Comparison of ENCODE assay signal across 15 cellular contexts in genomic region chr12:116381240-116381743, GRCh38.
DNase-seq lines count a peak whose midpoint lies in the region; ATAC-seq, FAIRE-seq and TF ChIP-seq lines count a peak whose summit lies in the region.
"Had no signal": no experiment of that assay in that cellular context is flagged by ENCODE, and none has a peak within 500 bp of the region (broad histone marks: within the 10 kb centered on the region; RNA-seq: fewer than 3 reads in every experiment).

No MANE protein-coding gene starts in this region.

- H3K27me3 ChIP-seq in H9 (ENCODE audit: insufficient read depth, low read length) (no peaks in the 10 kb centered on the region), adipocyte (replicated peaks; ENCODE audit: control insufficient read depth, insufficient read depth, low read length) (no peaks in the 10 kb centered on the region), skeletal muscle satellite cell (ENCODE audit: control insufficient read depth, insufficient read depth, low read length) (no peaks in the 10 kb centered on the region), body of pancreas (no peaks in the 10 kb centered on the region)
- H3K27me3 ChIP-seq: MG63 had no signal

- peak overlapping the region; percentile 18 for H2AFZ ChIP-seq in H9 (ENCODE audit: low read length)

- no peaks in the 10 kb centered on the region for H3K36me3 ChIP-seq in adipocyte (ENCODE audit: control insufficient read depth, insufficient read depth, low read length, severe bottlenecking)
- no peaks in the 10 kb centered on the region for H3K36me3 ChIP-seq in skeletal muscle satellite cell (ENCODE audit: insufficient read depth, low read length)
- H3K36me3 ChIP-seq in body of pancreas (replicated peaks in 1 of 2; ENCODE audit: insufficient read depth in 1 of 2, low read depth in 2 of 2), result no peaks in the 10 kb centered on the region
- H3K36me3 ChIP-seq: MG63 had no signal

- H3K18ac ChIP-seq in H9 (ENCODE audit: insufficient read length, low read depth, low read length), result no peak overlapping the region

- peaks cover 41 to 50% of the 10 kb centered on the region in 2 experiments for H3K4me1 Mint-ChIP-seq in H9

- H3K23ac ChIP-seq in H9 (ENCODE audit: insufficient read length, low read depth, low read length), result no peak overlapping the region

- H3K9me3 ChIP-seq in H9 (ENCODE audit: control insufficient read depth, low read depth, low read length) (no peaks in the 10 kb centered on the region), adipocyte (ENCODE audit: control insufficient read depth, low read length) (no peaks in the 10 kb centered on the region), skeletal muscle satellite cell (replicated peaks; ENCODE audit: low read length) (no peaks in the 10 kb centered on the region), body of pancreas (no peaks in the 10 kb centered on the region)
- H3K9me3 ChIP-seq: MG63 had no signal

- no peak overlapping the region for H4K8ac ChIP-seq in H9 (replicated peaks; ENCODE audit: insufficient read length, low read depth, low read length)

- peaks cover 8% of the 10 kb centered on the region; the same call in 1 of the 2 replicates for H3K4me1 ChIP-seq in H9 (ENCODE audit: insufficient read depth, low read length)
- H3K4me1 ChIP-seq in adipocyte (ENCODE audit: control insufficient read depth, insufficient read depth, low read length), result peaks cover 43% of the 10 kb centered on the region
- H3K4me1 ChIP-seq in skeletal muscle satellite cell (ENCODE audit: control insufficient read depth, insufficient read depth, low read length), result peaks cover 54% of the 10 kb centered on the region
- H3K4me1 ChIP-seq in body of pancreas, result peaks cover 4% of the 10 kb centered on the region

- ATAC-seq in body of pancreas, result no peak
- ATAC-seq: stimulated activated naive CD8-positive, alpha-beta T cell treated with anti-CD3 and anti-CD28 coated beads, Interleukin-15, Interleukin-2, amounts not matched to agents 100 U/mL and 50 U/mL, for 24 hours had no signal

- no peak overlapping the region for H2BK12ac ChIP-seq in H9 (ENCODE audit: insufficient read length, low read depth, low read length)

- no peak overlapping the region for H4K91ac ChIP-seq in H9 (ENCODE audit: insufficient read length, low read depth, low read length)

- TF ChIP-seq CTCF in H9 (conservative IDR thresholded peaks at IDR 0.05), result no peak
- TF ChIP-seq CTCF in body of pancreas (IDR thresholded peaks at IDR 0.05), result no peak

- H3K4me3 ChIP-seq in adipocyte (ENCODE audit: low read length) (peak overlapping the region; percentile 45), skeletal muscle satellite cell (ENCODE audit: low read length) (peak overlapping the region; percentile 49), body of pancreas (no peak overlapping the region)
- H3K4me3 ChIP-seq: MG63 had no signal

- H2BK20ac ChIP-seq in H9 (ENCODE audit: low read depth, low read length, poor library complexity, severe bottlenecking), result no peak overlapping the region

- H3K4me2 ChIP-seq in H9 (ENCODE audit: insufficient read depth, insufficient read length, low read length), result peak overlapping the region; percentile 91
- H3K4me2 ChIP-seq in skeletal muscle satellite cell (ENCODE audit: low read length), result peak overlapping the region; percentile 76

- peaks cover 4% of the 10 kb centered on the region for H3K23me2 ChIP-seq in H9 (ENCODE audit: insufficient read length, low read depth, low read length, poor library complexity, severe bottlenecking)

- H2AK5ac ChIP-seq in H9 (ENCODE audit: insufficient read length, low read length), result no peak overlapping the region

- no peak for FAIRE-seq in GM19239 (lab: Jason Lieb, UNC)

- H4K5ac ChIP-seq in H9 (ENCODE audit: insufficient read length, low read depth, low read length), result no peak overlapping the region

- no peak for TF ChIP-seq POLR2A in body of pancreas (IDR thresholded peaks at IDR 0.05)

- H3K27ac Mint-ChIP-seq in H9, result peak overlapping the region; percentile 18 to 83 (median 41)
- H3K27ac Mint-ChIP-seq: activated naive CD8-positive, alpha-beta T cell; CD8-positive, alpha-beta memory T cell; immature natural killer cell had no signal

- H3K36me3 Mint-ChIP-seq in H9 (ENCODE audit: insufficient read depth in 1 of 3, low read depth in 3 of 3), result no peaks in the 10 kb centered on the region
- H3K36me3 Mint-ChIP-seq: activated naive CD8-positive, alpha-beta T cell; immature natural killer cell had no signal

- peaks cover 28% of the 10 kb centered on the region for H3K27me3 Mint-ChIP-seq in H9 (ENCODE audit: low read depth)
- H3K27me3 Mint-ChIP-seq: activated naive CD8-positive, alpha-beta T cell had no signal

- H3K79me2 ChIP-seq in H9 (ENCODE audit: insufficient read depth, low read length), result no peaks in the 10 kb centered on the region

- H3K79me1 ChIP-seq in H9 (ENCODE audit: insufficient read depth, low read depth, low read length, poor library complexity, severe bottlenecking), result no peaks in the 10 kb centered on the region

- H3K4me3 Mint-ChIP-seq in H9, result peak overlapping the region; percentile 48 to 76
- H3K4me3 Mint-ChIP-seq: activated naive CD8-positive, alpha-beta T cell; CD8-positive, alpha-beta memory T cell; immature natural killer cell had no signal

- H3K56ac ChIP-seq in H9 (ENCODE audit: insufficient read length, low read depth, low read length), result no peak overlapping the region

- H2BK120ac ChIP-seq in H9 (ENCODE audit: low read depth, low read length, poor library complexity, severe bottlenecking), result no peak overlapping the region

- H3T11ph ChIP-seq in H9 (ENCODE audit: low read length), result no peak overlapping the region

- DNase-seq in H9 (no peak), adipocyte (ENCODE audit: low read depth) (peak; percentile 64), iris pigment epithelial cell (ENCODE audit: low read depth) (peak; percentile 65), GM19239 (ENCODE audit: insufficient read length, low spot score) (no peak), body of pancreas (no peak), UCSD-AML1 (lab: John Stamatoyannopoulos, UW; ENCODE audit: unreplicated experiment) (no peak)
- DNase-seq: activated CD8-positive, alpha-beta memory T cell treated with anti-CD3 and anti-CD28 coated beads, Interleukin-2, amount 50 U/mL, for 48 hours; CD8-positive, alpha-beta memory T cell; GDM1; immature natural killer cell; NCI-H2107; stimulated activated naive CD8-positive, alpha-beta T cell treated with anti-CD3 and anti-CD28 coated beads, Interleukin-15, Interleukin-2, amounts not matched to agents 100 U/mL and 50 U/mL, for 24 hours had no signal

- no peak overlapping the region for H3K4ac ChIP-seq in H9 (ENCODE audit: low read depth, low read length)

- H4K20me1 ChIP-seq in H9 (ENCODE audit: control insufficient read depth, insufficient read depth, insufficient read length), result no peaks in the 10 kb centered on the region

- peak overlapping the region; percentile 54; the same call in 1 of the 2 replicates for H3K14ac ChIP-seq in H9 (ENCODE audit: insufficient read depth, low read length)

- no peak overlapping the region for H2BK15ac ChIP-seq in H9 (ENCODE audit: low read depth, low read length)

- no peak overlapping the region for H2BK5ac ChIP-seq in H9 (ENCODE audit: insufficient read length, low read length)

- peak overlapping the region; percentile 27 for H3K9ac ChIP-seq in H9 (ENCODE audit: extremely low read depth, insufficient read length, low read length)
- peak overlapping the region; percentile 74 for H3K9ac ChIP-seq in adipocyte (ENCODE audit: low read length)
- H3K9ac ChIP-seq in skeletal muscle satellite cell (ENCODE audit: low read depth, low read length), result peak overlapping the region; percentile 72

- H3K9me3 Mint-ChIP-seq in H9, result no peaks in the 10 kb centered on the region; a peak in 1 of 5 replicates
- H3K9me3 Mint-ChIP-seq: CD8-positive, alpha-beta memory T cell had no signal

- intact Hi-C loops in body of pancreas (cut with DNase I), result no loop called here

- H3K27ac ChIP-seq in H9 (ENCODE audit: insufficient read length, low read depth, low read length), result no peak overlapping the region
- H3K27ac ChIP-seq in body of pancreas, result no peak overlapping the region

- WGBS in H9 (ENCODE audit: extremely low coverage, insufficient read length, low lambda C conversion rate), result no CpG with 5 or more reads among the region's 14 CpGs
- WGBS in body of pancreas, 2 donors, result 71 to 77% methylated on average over 14 of the region's 14 CpGs

Comparison
In these comparisons a context has a peak if more than half of its experiments do, and no peak if none do; other contexts are left out.
1. DNase-seq: peak in adipocyte (single experiment) and iris pigment epithelial cell (single experiment); none in H9 (single experiment), GM19239 (single experiment), body of pancreas (0 of 4) and UCSD-AML1 (single experiment).
2. H3K4me3 ChIP-seq: peak in adipocyte (single experiment) and skeletal muscle satellite cell (single experiment); none in body of pancreas (0 of 2).
3. Peak in every context shown above with its lines, with median percentiles within 50 percentile points of each other: H3K9ac ChIP-seq.